Comparison of ENCODE assay signal across 21 cellular contexts in the genomic region with DNA sequence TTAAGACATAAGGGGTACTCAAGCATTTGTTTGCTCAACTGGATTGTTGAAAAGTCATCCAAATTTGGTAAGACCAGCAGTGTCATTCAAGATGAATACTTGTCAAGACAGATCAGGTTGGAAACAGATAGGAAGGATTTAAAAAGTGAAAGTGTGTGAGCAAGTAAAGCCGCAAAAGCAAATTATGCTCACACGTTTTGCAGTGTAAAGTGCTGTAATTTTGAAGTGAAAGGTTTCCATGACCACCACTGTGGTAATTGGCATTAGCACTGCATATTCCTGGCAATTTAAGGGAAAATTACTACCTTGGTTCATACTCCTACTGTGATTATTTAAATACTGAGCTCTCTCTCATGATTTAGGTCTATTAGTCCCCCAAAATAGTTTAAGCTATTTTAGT.
"Had no signal": no experiment of that assay in that cellular context is flagged by ENCODE, and none has a peak within 500 bp of the region (broad histone marks: within the 10 kb centered on the region; RNA-seq: fewer than 3 reads in every experiment).

No MANE protein-coding gene starts in this region.

- DNase-seq: activated CD4-positive, alpha-beta T cell treated with anti-CD3 and anti-CD28 coated beads for 48 hours; activated CD8-positive, alpha-beta T cell treated with anti-CD3 and anti-CD28 coated beads for 36 hours; activated gamma-delta T cell treated with Interleukin-2 at 50 U/mL for 16 hours; activated T-cell treated with anti-CD3 and anti-CD28 coated beads, Interleukin-2, amount 50 U/mL, for 72 hours; amniotic stem cell; caudate nucleus; hippocampal formation; left ventricle myocardium superior; naive thymus-derived CD8-positive, alpha-beta T cell; right cardiac atrium; small intestine; stimulated activated CD4-positive, alpha-beta T cell treated with anti-CD3 and anti-CD28 coated beads, Interleukin-4, amount 100 ng/mL, for 24 hours; stimulated activated naive CD4-positive, alpha-beta T cell; tibial artery; uterus had no signal

- H3K9me3 ChIP-seq: esophagus muscularis mucosa, prostate gland, tibial artery, uterus had no signal

- H3K27me3 ChIP-seq: esophagus muscularis mucosa, tibial artery, uterus had no signal

- H3K36me3 Mint-ChIP-seq: activated naive CD8-positive, alpha-beta T cell; memory B cell; naive thymus-derived CD8-positive, alpha-beta T cell; WTC11 had no signal

- H3K36me3 ChIP-seq: esophagus muscularis mucosa, prostate gland, tibial artery, uterus had no signal

- H3K4me1 ChIP-seq: esophagus muscularis mucosa, prostate gland, tibial artery, uterus had no signal

- H3K4me3 ChIP-seq: esophagus muscularis mucosa, prostate gland, tibial artery, uterus had no signal

- H3K27ac Mint-ChIP-seq: activated CD8-positive, alpha-beta T cell treated with anti-CD3 and anti-CD28 coated beads for 36 hours; activated naive CD8-positive, alpha-beta T cell; activated T-cell treated with anti-CD3 and anti-CD28 coated beads, Interleukin-2, amount 50 U/mL, for 72 hours; memory B cell; naive thymus-derived CD8-positive, alpha-beta T cell; WTC11 had no signal

- H3K27ac ChIP-seq: esophagus muscularis mucosa, prostate gland, tibial artery, uterus had no signal

- H3K4me1 Mint-ChIP-seq: memory B cell had no signal

- FAIRE-seq: colon, small intestine had no signal

- ATAC-seq: activated CD8-positive, alpha-beta T cell treated with anti-CD3 and anti-CD28 coated beads for 36 hours; activated T-cell treated with anti-CD3 and anti-CD28 coated beads, Interleukin-2, amount 50 U/mL, for 72 hours; left ventricle myocardium superior; naive thymus-derived CD8-positive, alpha-beta T cell; right cardiac atrium; WTC11 had no signal

- H3K27me3 Mint-ChIP-seq: activated CD8-positive, alpha-beta T cell treated with anti-CD3 and anti-CD28 coated beads for 36 hours; activated naive CD8-positive, alpha-beta T cell; memory B cell; naive thymus-derived CD8-positive, alpha-beta T cell had no signal

- H3K9me3 Mint-ChIP-seq: memory B cell, WTC11 had no signal

- H3K4me3 Mint-ChIP-seq: activated CD8-positive, alpha-beta T cell treated with anti-CD3 and anti-CD28 coated beads for 36 hours; activated naive CD8-positive, alpha-beta T cell; activated T-cell treated with anti-CD3 and anti-CD28 coated beads, Interleukin-2, amount 50 U/mL, for 72 hours; memory B cell; naive thymus-derived CD8-positive, alpha-beta T cell; WTC11 had no signal
